In genomic region chr15:90716976-90717821, GRCh38 we compare ENCODE assay signal across 8 cellular contexts. TPM values are rescaled to one million over a fixed set of nuclear protein-coding genes. Genes with fewer than 3 reads are reported as not detected.
DNase-seq lines count a peak whose midpoint lies in the region; ATAC-seq lines count a peak whose summit lies in the region.

Gene BLM (plus strand): TSS chr15:90717346. CDS start chr15:90747393, 30,047 bp downstream.

- no peaks in the 10 kb centered on the region for H3K27me3 ChIP-seq in effector memory CD4-positive, alpha-beta T cell (replicated peaks; ENCODE audit: control insufficient read depth, insufficient read depth, low read length, poor library complexity, severe bottlenecking)

- H3K36me3 ChIP-seq in effector memory CD4-positive, alpha-beta T cell (ENCODE audit: control insufficient read depth, insufficient read depth, low read length): no peaks in the 10 kb centered on the region

- peaks cover 14% of the 10 kb centered on the region for H3K4me1 ChIP-seq in effector memory CD4-positive, alpha-beta T cell (ENCODE audit: control insufficient read depth, insufficient read depth, low read length, poor library complexity, severe bottlenecking)

- peak within 1 kb of the TSS; percentile 73 for H3K27ac ChIP-seq in effector memory CD4-positive, alpha-beta T cell (ENCODE audit: insufficient read depth, low read length, poor library complexity, severe bottlenecking)

- no peaks in the 10 kb centered on the region for H3K9me3 ChIP-seq in effector memory CD4-positive, alpha-beta T cell (ENCODE audit: control insufficient read depth, low read length)

- peak within 1 kb of the TSS; percentile 88 for H3K4me3 ChIP-seq in effector memory CD4-positive, alpha-beta T cell (ENCODE audit: insufficient read depth, low read depth, low read length, poor library complexity, severe bottlenecking)

- DNase-seq in COLO829 (ENCODE audit: low spot score) (peak; percentile 99), HS-5 (ENCODE audit: low read depth) (peak; percentile 84), lung microvascular endothelial cell (ENCODE audit: low read depth in 2 of 2) (peak; percentile 98)
- DNase-seq in NK-92 treated with Interleukin-12 subunit alpha and Interleukin-12 subunit beta, amount 100 ng/mL, for 24 hours (lab: John Stamatoyannopoulos, UW): peak; percentile 95
- peak; percentile 94 for DNase-seq in activated CD8-positive, alpha-beta memory T cell treated with anti-CD3 and anti-CD28 coated beads for 24 hours
- DNase-seq in effector memory CD4-positive, alpha-beta T cell: peak; percentile 90 to 94 (median 93)
- DNase-seq in stimulated activated CD4-positive, alpha-beta T cell treated with anti-CD3 and anti-CD28 coated beads, TNF-alpha, amount 100 ng/mL, for 48 hours (ENCODE audit: low read depth in 3 of 3): peak; percentile 86 to 93 (median 87)

- ATAC-seq in GM19468 (IDR thresholded peaks at IDR 0.05; ENCODE audit: extremely low read depth, unreplicated experiment): peak; percentile 99

RNA-seq across cellular contexts. Expression of gene BLM, which starts in this region (rescaled TPM):
- total RNA-seq in lung microvascular endothelial cell: 1.6 and 3.3 TPM in 2 replicates

Comparison
In these comparisons a context has a peak if more than half of its experiments do, and no peak if none do; other contexts are left out.
1. Peak in every context shown above with its lines: DNase-seq, ATAC-seq, H3K4me3 ChIP-seq and H3K27ac ChIP-seq.